In genomic region chr17:19042369-19042768, GRCh38 we compare ENCODE assay signal across 2 cellular contexts. TPM values are rescaled to one million over a fixed set of nuclear protein-coding genes. Genes with fewer than 3 reads are reported as not detected.
"Had no signal": no experiment of that assay in that cellular context is flagged by ENCODE, and none has a peak within 500 bp of the region (broad histone marks: within the 10 kb centered on the region; RNA-seq: fewer than 3 reads in every experiment).

No MANE protein-coding gene starts in this region.

RNA-seq across cellular contexts. Expression of gene GRAP, which starts 4.4 kb away (rescaled TPM):
- total RNA-seq: bronchial epithelial cell had no signal
- polyA plus RNA-seq: cardiac muscle cell had no signal
